1 cellular context compared by ENCODE assay signal in the genomic region with DNA sequence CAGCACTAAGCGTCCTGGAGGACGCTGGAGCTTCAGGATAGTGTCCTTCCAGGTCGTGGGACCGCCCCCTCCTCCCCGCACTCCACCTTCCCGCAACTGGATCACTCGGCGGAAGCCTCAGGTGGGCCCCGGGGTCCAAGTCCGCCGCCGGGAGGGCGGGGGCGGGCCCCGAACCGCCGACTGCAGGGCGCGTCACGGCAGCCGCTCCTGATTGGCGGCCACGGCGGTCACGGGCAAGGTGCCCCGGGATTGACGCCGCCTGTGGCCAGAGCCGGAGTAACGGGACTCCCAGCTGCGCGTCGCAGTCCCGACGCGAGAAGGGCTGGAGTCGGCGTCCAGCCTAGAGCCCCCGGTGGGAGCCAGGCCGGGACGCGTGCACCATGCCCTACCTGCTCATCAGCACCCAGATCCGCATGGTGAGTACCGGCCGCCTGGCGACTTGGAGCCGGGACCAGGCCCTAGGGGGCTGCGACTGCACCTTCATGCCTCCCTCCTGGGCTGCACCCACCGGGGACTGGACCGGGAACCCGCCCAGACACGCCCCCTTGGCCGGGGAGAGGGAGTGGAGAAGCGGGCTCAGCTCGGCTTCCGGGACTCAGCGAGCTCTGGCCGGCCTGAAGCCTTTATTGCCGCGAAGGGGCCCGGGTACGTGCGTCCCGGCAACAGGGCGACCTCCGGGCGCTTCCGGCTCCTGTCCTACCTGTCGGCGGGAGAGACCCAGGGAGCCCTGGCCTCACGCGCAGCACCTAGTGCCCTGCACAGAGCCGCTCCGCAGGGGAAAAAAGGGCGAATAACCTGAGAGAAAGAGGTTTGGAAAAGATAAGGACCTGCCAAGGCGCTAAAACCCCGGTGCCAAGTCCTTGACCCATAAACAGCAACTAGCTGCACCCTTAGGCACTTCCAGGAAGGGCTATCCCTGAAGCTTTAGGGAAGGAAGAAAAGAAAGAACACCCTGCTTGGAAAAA.
A peak's percentile ranks its signal among the peaks of the same experiment; 100 is the strongest.
TF ChIP-seq lines count a peak whose summit lies in the region.

A gene (plus strand): TSS at position 268 of the 965 bp plus-strand sequence. CDS start 113 bp downstream, at position 381.

TF ChIP-seq in HepG2, 621 proteins besides CTCF, POLR2A, EP300 and RAD21 (continued from another document and continues in another):
- TF ChIP-seq, protein P1, sequence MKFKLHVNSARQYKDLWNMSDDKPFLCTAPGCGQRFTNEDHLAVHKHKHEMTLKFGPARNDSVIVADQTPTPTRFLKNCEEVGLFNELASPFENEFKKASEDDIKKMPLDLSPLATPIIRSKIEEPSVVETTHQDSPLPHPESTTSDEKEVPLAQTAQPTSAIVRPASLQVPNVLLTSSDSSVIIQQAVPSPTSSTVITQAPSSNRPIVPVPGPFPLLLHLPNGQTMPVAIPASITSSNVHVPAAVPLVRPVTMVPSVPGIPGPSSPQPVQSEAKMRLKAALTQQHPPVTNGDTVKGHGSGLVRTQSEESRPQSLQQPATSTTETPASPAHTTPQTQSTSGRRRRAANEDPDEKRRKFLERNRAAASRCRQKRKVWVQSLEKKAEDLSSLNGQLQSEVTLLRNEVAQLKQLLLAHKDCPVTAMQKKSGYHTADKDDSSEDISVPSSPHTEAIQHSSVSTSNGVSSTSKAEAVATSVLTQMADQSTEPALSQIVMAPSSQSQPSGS (CRISPR knock-in tag; IDR thresholded peaks at IDR 0.05): 0 out of 2 replicates have a peak, but pooled peaks have one; percentile 22
- TF ChIP-seq MBNL3 (CRISPR knock-in tag; conservative IDR thresholded peaks at IDR 0.05) (no peak), ZBTB1 (CRISPR knock-in tag; IDR thresholded peaks at IDR 0.05; ENCODE audit: borderline replicate concordance) (peak; percentile 87; the same call in 1 of the 2 replicates), KDM4B (CRISPR knock-in tag; IDR thresholded peaks at IDR 0.05) (no peak; the same call in 1 of the 2 replicates), GABPA (IDR thresholded peaks at IDR 0.05; ENCODE audit: low read depth, low read length) (0 out of 2 replicates have a peak, but pooled peaks have one; percentile 14), GABPA (CRISPR knock-in tag; IDR thresholded peaks at IDR 0.05; ENCODE audit: low read depth) (peak; percentile 62; the same call in 1 of the 2 replicates), ZNF572 (CRISPR knock-in tag; IDR thresholded peaks at IDR 0.05) (peak; percentile 59; the same call in 1 of the 2 replicates), JUND (CRISPR knock-in tag; IDR thresholded peaks at IDR 0.05) (0 out of 2 replicates have a peak, but pooled peaks have one; percentile 47), SMYD3 (CRISPR knock-in tag; IDR thresholded peaks at IDR 0.05) (no peak), NCOR1 (IDR thresholded peaks at IDR 0.05; ENCODE audit: borderline replicate concordance, low read length) (peak; percentile 43; the same call in 1 of the 2 replicates), PITX1 (CRISPR knock-in tag; IDR thresholded peaks at IDR 0.05) (peak; percentile 6; the same call in 1 of the 2 replicates), LCORL (IDR thresholded peaks at IDR 0.05) (no peak), LCORL (CRISPR knock-in tag; IDR thresholded peaks at IDR 0.05) (peak; percentile 88), PHF21A (CRISPR knock-in tag; IDR thresholded peaks at IDR 0.05) (peak; percentile 57), ELF3 (CRISPR knock-in tag; IDR thresholded peaks at IDR 0.05) (peak; percentile 80), ZNF564 (CRISPR knock-in tag; IDR thresholded peaks at IDR 0.05) (peak; percentile 85; the same call in 1 of the 2 replicates), ELF1 (CRISPR knock-in tag; IDR thresholded peaks at IDR 0.05) (peak; percentile 77), ZNF180 (CRISPR knock-in tag; IDR thresholded peaks at IDR 0.05; ENCODE audit: borderline replicate concordance, low read depth) (no peak), MED13 (CRISPR knock-in tag; IDR thresholded peaks at IDR 0.05) (no peak; the same call in 1 of the 2 replicates), MAFG (CRISPR knock-in tag; IDR thresholded peaks at IDR 0.05) (peak; percentile 66; the same call in 1 of the 2 replicates), NFKB2 (CRISPR knock-in tag; IDR thresholded peaks at IDR 0.05; ENCODE audit: borderline replicate concordance) (peak; percentile 53; the same call in 1 of the 2 replicates), ZNF556 (CRISPR knock-in tag; IDR thresholded peaks at IDR 0.05; ENCODE audit: borderline replicate concordance) (peak; percentile 70; the same call in 1 of the 2 replicates), ZNF17 (CRISPR knock-in tag; IDR thresholded peaks at IDR 0.05) (peak; percentile 74; the same call in 1 of the 2 replicates), BHLHE40 (IDR thresholded peaks at IDR 0.05; ENCODE audit: low read length) (peak; percentile 80), NR1H2 (CRISPR knock-in tag; IDR thresholded peaks at IDR 0.05; ENCODE audit: borderline replicate concordance, low read depth) (peak; percentile 54; the same call in 1 of the 2 replicates), PLRG1 (conservative IDR thresholded peaks at IDR 0.05) (no peak), MIXL1 (CRISPR knock-in tag; IDR thresholded peaks at IDR 0.05) (peak; percentile 12; the same call in 1 of the 2 replicates), FOXA3 (CRISPR knock-in tag; IDR thresholded peaks at IDR 0.05) (peak; percentile 21; the same call in 1 of the 2 replicates), ZNF253 (CRISPR knock-in tag; IDR thresholded peaks at IDR 0.05; ENCODE audit: borderline replicate concordance) (peak; percentile 60), FOXA1 (IDR thresholded peaks at IDR 0.05) (no peak), FOXA1 (CRISPR knock-in tag; IDR thresholded peaks at IDR 0.05) (peak; percentile 28), MIER3 (CRISPR knock-in tag; IDR thresholded peaks at IDR 0.05; ENCODE audit: borderline replicate concordance) (no peak; the same call in 1 of the 2 replicates), ZNF605 (CRISPR knock-in tag; IDR thresholded peaks at IDR 0.05) (peak; percentile 95), ZNF546 (CRISPR knock-in tag; conservative IDR thresholded peaks at IDR 0.05) (peak; percentile 84), ZNF468 (CRISPR knock-in tag; IDR thresholded peaks at IDR 0.05) (peak; percentile 85; the same call in 1 of the 2 replicates), ZNF816 (CRISPR knock-in tag; IDR thresholded peaks at IDR 0.05; ENCODE audit: borderline replicate concordance) (no peak), HNRNPK (IDR thresholded peaks at IDR 0.05; ENCODE audit: low read depth, low read length, poor library complexity, severe bottlenecking) (peak; percentile 45), ZNF263 (CRISPR knock-in tag; IDR thresholded peaks at IDR 0.05) (peak; percentile 90), ZNF768 (CRISPR knock-in tag; IDR thresholded peaks at IDR 0.05) (peak; percentile 62), PAF1 (CRISPR knock-in tag; IDR thresholded peaks at IDR 0.05) (no peak), SATB2 (CRISPR knock-in tag; IDR thresholded peaks at IDR 0.05) (no peak; the same call in none of the 2 replicates), ZMYM2 (CRISPR knock-in tag; IDR thresholded peaks at IDR 0.05) (peak; percentile 57; the same call in 1 of the 2 replicates), SAFB2 (CRISPR knock-in tag; IDR thresholded peaks at IDR 0.05; ENCODE audit: borderline replicate concordance, low read depth) (no peak; the same call in 1 of the 2 replicates), ZNF547 (CRISPR knock-in tag; IDR thresholded peaks at IDR 0.05) (peak; percentile 95)
- TF ChIP-seq, protein P2, sequence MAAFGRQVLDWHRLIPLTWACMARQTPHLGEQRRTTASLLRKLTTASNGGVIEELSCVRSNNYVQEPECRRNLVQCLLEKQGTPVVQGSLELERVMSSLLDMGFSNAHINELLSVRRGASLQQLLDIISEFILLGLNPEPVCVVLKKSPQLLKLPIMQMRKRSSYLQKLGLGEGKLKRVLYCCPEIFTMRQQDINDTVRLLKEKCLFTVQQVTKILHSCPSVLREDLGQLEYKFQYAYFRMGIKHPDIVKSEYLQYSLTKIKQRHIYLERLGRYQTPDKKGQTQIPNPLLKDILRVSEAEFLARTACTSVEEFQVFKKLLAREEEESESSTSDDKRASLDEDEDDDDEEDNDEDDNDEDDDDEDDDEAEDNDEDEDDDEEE (CRISPR knock-in tag; IDR thresholded peaks at IDR 0.05): 0 out of 2 replicates have a peak, but pooled peaks have one; percentile 89
- TF ChIP-seq, protein P3, sequence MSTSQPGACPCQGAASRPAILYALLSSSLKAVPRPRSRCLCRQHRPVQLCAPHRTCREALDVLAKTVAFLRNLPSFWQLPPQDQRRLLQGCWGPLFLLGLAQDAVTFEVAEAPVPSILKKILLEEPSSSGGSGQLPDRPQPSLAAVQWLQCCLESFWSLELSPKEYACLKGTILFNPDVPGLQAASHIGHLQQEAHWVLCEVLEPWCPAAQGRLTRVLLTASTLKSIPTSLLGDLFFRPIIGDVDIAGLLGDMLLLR (CRISPR knock-in tag; IDR thresholded peaks at IDR 0.05): peak; percentile 71
- TF ChIP-seq, protein P4, sequence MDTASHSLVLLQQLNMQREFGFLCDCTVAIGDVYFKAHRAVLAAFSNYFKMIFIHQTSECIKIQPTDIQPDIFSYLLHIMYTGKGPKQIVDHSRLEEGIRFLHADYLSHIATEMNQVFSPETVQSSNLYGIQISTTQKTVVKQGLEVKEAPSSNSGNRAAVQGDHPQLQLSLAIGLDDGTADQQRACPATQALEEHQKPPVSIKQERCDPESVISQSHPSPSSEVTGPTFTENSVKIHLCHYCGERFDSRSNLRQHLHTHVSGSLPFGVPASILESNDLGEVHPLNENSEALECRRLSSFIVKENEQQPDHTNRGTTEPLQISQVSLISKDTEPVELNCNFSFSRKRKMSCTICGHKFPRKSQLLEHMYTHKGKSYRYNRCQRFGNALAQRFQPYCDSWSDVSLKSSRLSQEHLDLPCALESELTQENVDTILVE (CRISPR knock-in tag; IDR thresholded peaks at IDR 0.05): 0 out of 2 replicates have a peak, but pooled peaks have one; percentile 22
- TF ChIP-seq, protein P5, sequence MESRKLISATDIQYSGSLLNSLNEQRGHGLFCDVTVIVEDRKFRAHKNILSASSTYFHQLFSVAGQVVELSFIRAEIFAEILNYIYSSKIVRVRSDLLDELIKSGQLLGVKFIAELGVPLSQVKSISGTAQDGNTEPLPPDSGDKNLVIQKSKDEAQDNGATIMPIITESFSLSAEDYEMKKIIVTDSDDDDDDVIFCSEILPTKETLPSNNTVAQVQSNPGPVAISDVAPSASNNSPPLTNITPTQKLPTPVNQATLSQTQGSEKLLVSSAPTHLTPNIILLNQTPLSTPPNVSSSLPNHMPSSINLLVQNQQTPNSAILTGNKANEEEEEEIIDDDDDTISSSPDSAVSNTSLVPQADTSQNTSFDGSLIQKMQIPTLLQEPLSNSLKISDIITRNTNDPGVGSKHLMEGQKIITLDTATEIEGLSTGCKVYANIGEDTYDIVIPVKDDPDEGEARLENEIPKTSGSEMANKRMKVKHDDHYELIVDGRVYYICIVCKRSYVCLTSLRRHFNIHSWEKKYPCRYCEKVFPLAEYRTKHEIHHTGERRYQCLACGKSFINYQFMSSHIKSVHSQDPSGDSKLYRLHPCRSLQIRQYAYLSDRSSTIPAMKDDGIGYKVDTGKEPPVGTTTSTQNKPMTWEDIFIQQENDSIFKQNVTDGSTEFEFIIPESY (CRISPR knock-in tag; IDR thresholded peaks at IDR 0.05): peak; percentile 8; the same call in 1 of the 2 replicates
- TF ChIP-seq, protein P6, sequence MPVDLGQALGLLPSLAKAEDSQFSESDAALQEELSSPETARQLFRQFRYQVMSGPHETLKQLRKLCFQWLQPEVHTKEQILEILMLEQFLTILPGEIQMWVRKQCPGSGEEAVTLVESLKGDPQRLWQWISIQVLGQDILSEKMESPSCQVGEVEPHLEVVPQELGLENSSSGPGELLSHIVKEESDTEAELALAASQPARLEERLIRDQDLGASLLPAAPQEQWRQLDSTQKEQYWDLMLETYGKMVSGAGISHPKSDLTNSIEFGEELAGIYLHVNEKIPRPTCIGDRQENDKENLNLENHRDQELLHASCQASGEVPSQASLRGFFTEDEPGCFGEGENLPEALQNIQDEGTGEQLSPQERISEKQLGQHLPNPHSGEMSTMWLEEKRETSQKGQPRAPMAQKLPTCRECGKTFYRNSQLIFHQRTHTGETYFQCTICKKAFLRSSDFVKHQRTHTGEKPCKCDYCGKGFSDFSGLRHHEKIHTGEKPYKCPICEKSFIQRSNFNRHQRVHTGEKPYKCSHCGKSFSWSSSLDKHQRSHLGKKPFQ (CRISPR knock-in tag; IDR thresholded peaks at IDR 0.05; ENCODE audit: insufficient replicate concordance): peak; percentile 76
- TF ChIP-seq, protein P7, sequence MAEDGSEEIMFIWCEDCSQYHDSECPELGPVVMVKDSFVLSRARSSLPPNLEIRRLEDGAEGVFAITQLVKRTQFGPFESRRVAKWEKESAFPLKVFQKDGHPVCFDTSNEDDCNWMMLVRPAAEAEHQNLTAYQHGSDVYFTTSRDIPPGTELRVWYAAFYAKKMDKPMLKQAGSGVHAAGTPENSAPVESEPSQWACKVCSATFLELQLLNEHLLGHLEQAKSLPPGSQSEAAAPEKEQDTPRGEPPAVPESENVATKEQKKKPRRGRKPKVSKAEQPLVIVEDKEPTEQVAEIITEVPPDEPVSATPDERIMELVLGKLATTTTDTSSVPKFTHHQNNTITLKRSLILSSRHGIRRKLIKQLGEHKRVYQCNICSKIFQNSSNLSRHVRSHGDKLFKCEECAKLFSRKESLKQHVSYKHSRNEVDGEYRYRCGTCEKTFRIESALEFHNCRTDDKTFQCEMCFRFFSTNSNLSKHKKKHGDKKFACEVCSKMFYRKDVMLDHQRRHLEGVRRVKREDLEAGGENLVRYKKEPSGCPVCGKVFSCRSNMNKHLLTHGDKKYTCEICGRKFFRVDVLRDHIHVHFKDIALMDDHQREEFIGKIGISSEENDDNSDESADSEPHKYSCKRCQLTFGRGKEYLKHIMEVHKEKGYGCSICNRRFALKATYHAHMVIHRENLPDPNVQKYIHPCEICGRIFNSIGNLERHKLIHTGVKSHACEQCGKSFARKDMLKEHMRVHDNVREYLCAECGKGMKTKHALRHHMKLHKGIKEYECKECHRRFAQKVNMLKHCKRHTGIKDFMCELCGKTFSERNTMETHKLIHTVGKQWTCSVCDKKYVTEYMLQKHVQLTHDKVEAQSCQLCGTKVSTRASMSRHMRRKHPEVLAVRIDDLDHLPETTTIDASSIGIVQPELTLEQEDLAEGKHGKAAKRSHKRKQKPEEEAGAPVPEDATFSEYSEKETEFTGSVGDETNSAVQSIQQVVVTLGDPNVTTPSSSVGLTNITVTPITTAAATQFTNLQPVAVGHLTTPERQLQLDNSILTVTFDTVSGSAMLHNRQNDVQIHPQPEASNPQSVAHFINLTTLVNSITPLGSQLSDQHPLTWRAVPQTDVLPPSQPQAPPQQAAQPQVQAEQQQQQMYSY (CRISPR knock-in tag; IDR thresholded peaks at IDR 0.05): no peak
- TF ChIP-seq, protein P8, sequence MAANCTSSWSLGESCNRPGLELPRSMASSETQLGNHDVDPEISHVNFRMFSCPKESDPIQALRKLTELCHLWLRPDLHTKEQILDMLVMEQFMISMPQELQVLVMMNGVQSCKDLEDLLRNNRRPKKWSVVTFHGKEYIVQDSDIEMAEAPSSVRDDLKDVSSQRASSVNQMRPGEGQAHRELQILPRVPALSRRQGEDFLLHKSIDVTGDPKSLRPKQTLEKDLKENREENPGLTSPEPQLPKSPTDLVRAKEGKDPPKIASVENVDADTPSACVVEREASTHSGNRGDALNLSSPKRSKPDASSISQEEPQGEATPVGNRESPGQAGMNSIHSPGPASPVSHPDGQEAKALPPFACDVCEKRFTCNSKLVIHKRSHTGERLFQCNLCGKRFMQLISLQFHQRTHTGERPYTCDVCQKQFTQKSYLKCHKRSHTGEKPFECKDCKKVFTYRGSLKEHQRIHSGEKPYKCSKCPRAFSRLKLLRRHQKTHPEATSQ (CRISPR knock-in tag; IDR thresholded peaks at IDR 0.05; ENCODE audit: borderline replicate concordance): peak; percentile 59; the same call in 1 of the 2 replicates
